ENCODE assay signal across 8 cellular contexts in the genomic region with DNA sequence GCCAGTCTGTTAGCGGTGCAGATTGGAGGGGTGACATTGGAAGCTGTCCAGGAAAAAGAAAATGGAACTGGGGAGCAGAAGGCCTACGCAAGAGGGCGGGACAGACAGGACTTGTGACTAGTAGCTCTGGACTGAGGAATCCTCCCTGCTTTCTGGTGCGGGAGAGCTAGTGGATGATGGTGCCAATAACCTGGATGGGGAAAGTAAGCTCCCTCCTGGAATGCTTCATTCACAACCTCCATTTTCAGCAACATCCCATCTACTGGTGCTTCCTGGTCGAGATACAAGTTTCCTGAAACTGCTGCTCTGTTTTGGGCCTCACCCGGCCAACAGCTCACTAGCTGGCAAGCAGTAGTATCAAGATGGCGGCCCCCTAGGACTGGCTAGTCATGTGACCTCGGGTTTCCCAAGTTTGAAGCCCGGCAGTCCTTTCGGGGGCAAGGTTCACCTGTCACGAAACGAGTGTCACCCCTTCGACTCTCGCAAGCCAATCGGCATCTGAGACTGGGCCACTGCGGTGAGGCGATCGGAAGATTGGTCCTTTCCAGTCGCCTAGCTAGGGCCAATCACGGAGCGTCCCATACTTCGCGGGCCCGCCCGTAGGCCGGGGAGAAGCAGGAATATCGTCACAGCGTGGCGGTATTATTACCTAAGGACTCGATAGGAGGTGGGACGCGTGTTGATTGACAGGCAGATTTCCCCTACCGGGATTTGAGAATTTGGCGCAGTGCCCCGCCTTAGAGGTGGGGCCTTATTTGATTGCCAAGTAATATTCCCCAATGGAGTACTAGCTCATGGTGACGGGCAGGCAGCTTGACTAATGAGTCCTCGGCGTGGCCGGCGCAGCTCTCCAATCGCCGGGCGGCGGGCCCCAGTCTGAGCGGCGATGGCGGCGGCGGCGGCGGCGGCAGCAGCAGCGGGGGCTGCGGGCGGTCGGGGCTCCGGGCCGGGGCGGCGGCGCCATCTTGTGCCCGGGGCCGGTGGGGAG. TPM values are rescaled to one million over a fixed set of nuclear protein-coding genes. Genes with fewer than 3 reads are reported as not detected.
A peak's percentile ranks its signal among the peaks of the same experiment; 100 is the strongest.
DNase-seq lines count a peak whose midpoint lies in the region; ATAC-seq and TF ChIP-seq lines count a peak whose summit lies in the region.

A gene with protein sequence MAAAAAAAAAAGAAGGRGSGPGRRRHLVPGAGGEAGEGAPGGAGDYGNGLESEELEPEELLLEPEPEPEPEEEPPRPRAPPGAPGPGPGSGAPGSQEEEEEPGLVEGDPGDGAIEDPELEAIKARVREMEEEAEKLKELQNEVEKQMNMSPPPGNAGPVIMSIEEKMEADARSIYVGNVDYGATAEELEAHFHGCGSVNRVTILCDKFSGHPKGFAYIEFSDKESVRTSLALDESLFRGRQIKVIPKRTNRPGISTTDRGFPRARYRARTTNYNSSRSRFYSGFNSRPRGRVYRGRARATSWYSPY (plus strand): TSS at position 874 of the 988 bp plus-strand sequence. CDS start 13 bp downstream, at position 887.

- DNase-seq in GM10248 (ENCODE audit: extremely low spot score) = peak; percentile 96
- DNase-seq in NCI-H1105 (lab: John Stamatoyannopoulos, UW) = peak; percentile 99
- DNase-seq in SKM-1 treated with dmso at 0.1 percent for 144 hours (lab: John Stamatoyannopoulos, UW; ENCODE audit: unreplicated experiment) = peak; percentile 93
- DNase-seq in glomerular endothelial cell (ENCODE audit: extremely low read depth, low read depth, low spot score) = peak; percentile 100
- DNase-seq in occipital lobe (lab: John Stamatoyannopoulos, UW) = peak; percentile 100

- H3K4me1 Mint-ChIP-seq in activated naive CD8-positive, alpha-beta T cell (ENCODE audit: low read depth) = peaks cover 26% of the 10 kb centered on the region

- peak within 1 kb of the TSS; percentile 97 for H3K27ac ChIP-seq in temporal lobe (ENCODE audit: low read depth, low read length)

- TF ChIP-seq CTCF in GM10248 (IDR thresholded peaks at IDR 0.05; ENCODE audit: control extremely low read depth, extremely low read depth, low read depth, missing control alignments) = no peak

- H3K9me3 Mint-ChIP-seq in activated naive CD8-positive, alpha-beta T cell (ENCODE audit: low read depth) = no peaks in the 10 kb centered on the region

- H3K36me3 Mint-ChIP-seq in activated naive CD8-positive, alpha-beta T cell = peaks cover 16% of the 10 kb centered on the region

- CTCF ChIA-PET in GM10248 (lab: Yijun Ruan, JAX) = interaction anchor here (0.8 to 8.0 kb wide), 20 partner anchors 8 to 263 kb away, joined by 3 to 136 read pairs (median 4); a partner anchor contains a TSS

- peak; percentile 91 for ATAC-seq in HG02623 (IDR thresholded peaks at IDR 0.05; ENCODE audit: unreplicated experiment)

- peak within 1 kb of the TSS; percentile 96 for H3K4me3 Mint-ChIP-seq in activated naive CD8-positive, alpha-beta T cell

- peak within 1 kb of the TSS; percentile 97 for H3K27ac Mint-ChIP-seq in activated naive CD8-positive, alpha-beta T cell

- no peaks in the 10 kb centered on the region for H3K27me3 Mint-ChIP-seq in activated naive CD8-positive, alpha-beta T cell

- POLR2A ChIA-PET in GM10248 (lab: Yijun Ruan, JAX) = interaction anchor here (0.8 to 2.5 kb wide), 9 partner anchors 10 to 226 kb away, joined by 3 to 26 read pairs (median 4); a partner anchor contains a TSS

RNA-seq across cellular contexts. Expression of the gene that starts here (rescaled TPM):
- total RNA-seq in glomerular endothelial cell (60.7 and 79.2 TPM in 2 replicates), occipital lobe (59.6 TPM), temporal lobe (38.6 TPM)

Comparison
In these comparisons a context has a peak if more than half of its experiments do, and no peak if none do; other contexts are left out.
1. Peak in every context shown above with its lines: DNase-seq, ATAC-seq and H3K27ac ChIP-seq.